Comparison of ENCODE assay signal across 11 cellular contexts in genomic region chr9:121354141-121354540, GRCh38. TPM values are rescaled to one million over a fixed set of nuclear protein-coding genes. Genes with fewer than 3 reads are reported as not detected.
DNase-seq lines count a peak whose midpoint lies in the region; ATAC-seq, FAIRE-seq and TF ChIP-seq lines count a peak whose summit lies in the region.
"Had no signal": no experiment of that assay in that cellular context is flagged by ENCODE, and none has a peak within 500 bp of the region (broad histone marks: within the 10 kb centered on the region; RNA-seq: fewer than 3 reads in every experiment).

No MANE protein-coding gene starts in this region.

- H3K4me3 Mint-ChIP-seq in GM23338 (no peak overlapping the region), immature natural killer cell (peak overlapping the region; percentile 67 to 87 (median 82))
- H3K4me3 Mint-ChIP-seq in activated T-helper 1 cell treated with anti-CD3 and anti-CD28 coated beads, Interleukin-12 subunit alpha, Interleukin-12 subunit beta, Interleukin-2, Interleukin-4 antibody, amounts not matched to agents 30 ng/mL and 10 ng/mL and 1 ng/mL, durations not matched to agents 14 hours and 24 hours and 36 hours = peak overlapping the region; percentile 11
- H3K4me3 Mint-ChIP-seq in stimulated activated naive CD8-positive, alpha-beta T cell treated with anti-CD3 and anti-CD28 coated beads, Interleukin-15, amount 100 ng/mL, for 72 hours = peak overlapping the region in 1 of 2 donors; percentile 31

- TF ChIP-seq CTCF in GM23338 (conservative IDR thresholded peaks at IDR 0.05; ENCODE audit: low read depth in 2 of 2) = no peak

- no peaks in the 10 kb centered on the region; the same call in 1 of the 2 replicates for H4K20me1 ChIP-seq in GM23338 (replicated peaks; ENCODE audit: insufficient read depth)

- no peak for DNase-seq in GM23338 (ENCODE audit: low spot score)
- DNase-seq in activated T-helper 1 cell treated with anti-CD3 and anti-CD28 coated beads, Interleukin-12 subunit alpha, Interleukin-12 subunit beta, Interleukin-2, Interleukin-4 antibody, amounts not matched to agents 30 ng/mL and 10 ng/mL and 1 ng/mL, durations not matched to agents 14 hours and 24 hours and 36 hours (ENCODE audit: low spot score) = no peak
- no peak for DNase-seq in immature natural killer cell
- no peak for DNase-seq in stimulated activated naive CD8-positive, alpha-beta T cell treated with anti-CD3 and anti-CD28 coated beads, Interleukin-15, amount 100 ng/mL, for 72 hours
- no peak for DNase-seq in anterior cingulate cortex (lab: John Stamatoyannopoulos, UW)
- DNase-seq in ecto neural progenitor cell (ENCODE audit: low spot score) = no peak
- DNase-seq in urothelium cell line (ENCODE audit: low spot score) = no peak
- DNase-seq: NCI-H774 had no signal

- H3K4me1 Mint-ChIP-seq in GM23338 (peaks cover 13% of the 10 kb centered on the region), immature natural killer cell (peaks cover 89 to 99% of the 10 kb centered on the region in 2 donors)
- peaks cover 75% of the 10 kb centered on the region for H3K4me1 Mint-ChIP-seq in activated T-helper 1 cell treated with anti-CD3 and anti-CD28 coated beads, Interleukin-12 subunit alpha, Interleukin-12 subunit beta, Interleukin-2, Interleukin-4 antibody, amounts not matched to agents 30 ng/mL and 10 ng/mL and 1 ng/mL, durations not matched to agents 14 hours and 24 hours and 36 hours (ENCODE audit: low read depth)
- H3K4me1 Mint-ChIP-seq in stimulated activated naive CD8-positive, alpha-beta T cell treated with anti-CD3 and anti-CD28 coated beads, Interleukin-15, amount 100 ng/mL, for 72 hours = peaks cover 42% of the 10 kb centered on the region

- H3K4me2 ChIP-seq in GM23338 = no peak overlapping the region

- peak overlapping the region; percentile 16; the same call in 1 of the 2 replicates for H3K27ac ChIP-seq in GM23338 (ENCODE audit: low read depth)

- no peak overlapping the region for H2AFZ ChIP-seq in GM23338

- H3K9me3 Mint-ChIP-seq in GM23338 (no peaks in the 10 kb centered on the region), immature natural killer cell (no peaks in the 10 kb centered on the region)
- H3K9me3 Mint-ChIP-seq in activated T-helper 1 cell treated with anti-CD3 and anti-CD28 coated beads, Interleukin-12 subunit alpha, Interleukin-12 subunit beta, Interleukin-2, Interleukin-4 antibody, amounts not matched to agents 30 ng/mL and 10 ng/mL and 1 ng/mL, durations not matched to agents 14 hours and 24 hours and 36 hours = no peaks in the 10 kb centered on the region
- no peaks in the 10 kb centered on the region for H3K9me3 Mint-ChIP-seq in stimulated activated naive CD8-positive, alpha-beta T cell treated with anti-CD3 and anti-CD28 coated beads, Interleukin-15, amount 100 ng/mL, for 72 hours

- H3K27me3 Mint-ChIP-seq in GM23338 (ENCODE audit: insufficient read depth, low read depth, poor library complexity) = no peaks in the 10 kb centered on the region
- no peaks in the 10 kb centered on the region for H3K27me3 Mint-ChIP-seq in activated T-helper 1 cell treated with anti-CD3 and anti-CD28 coated beads, Interleukin-12 subunit alpha, Interleukin-12 subunit beta, Interleukin-2, Interleukin-4 antibody, amounts not matched to agents 30 ng/mL and 10 ng/mL and 1 ng/mL, durations not matched to agents 14 hours and 24 hours and 36 hours (ENCODE audit: insufficient read depth)
- peaks cover 2 to 9% (median 8%) of the 10 kb centered on the region in 3 donors for H3K27me3 Mint-ChIP-seq in immature natural killer cell (ENCODE audit: low read depth in 3 of 3)
- H3K27me3 Mint-ChIP-seq in stimulated activated naive CD8-positive, alpha-beta T cell treated with anti-CD3 and anti-CD28 coated beads, Interleukin-15, amount 100 ng/mL, for 72 hours = no peaks in the 10 kb centered on the region

- H3K79me2 ChIP-seq in GM23338 (replicated peaks; ENCODE audit: insufficient read depth) = no peaks in the 10 kb centered on the region

- H3K36me3 Mint-ChIP-seq in GM23338 (ENCODE audit: low read depth) = no peaks in the 10 kb centered on the region
- H3K36me3 Mint-ChIP-seq in activated T-helper 1 cell treated with anti-CD3 and anti-CD28 coated beads, Interleukin-12 subunit alpha, Interleukin-12 subunit beta, Interleukin-2, Interleukin-4 antibody, amounts not matched to agents 30 ng/mL and 10 ng/mL and 1 ng/mL, durations not matched to agents 14 hours and 24 hours and 36 hours (ENCODE audit: low read depth) = peaks cover 40% of the 10 kb centered on the region
- H3K36me3 Mint-ChIP-seq in immature natural killer cell = peaks cover 31 to 48% (median 38%) of the 10 kb centered on the region in 3 donors

- H3K9me2 ChIP-seq in GM23338 (ENCODE audit: insufficient read depth) = no peaks in the 10 kb centered on the region

- peaks cover 15% of the 10 kb centered on the region for H3K4me1 ChIP-seq in GM23338 (ENCODE audit: insufficient read depth)

- no peaks in the 10 kb centered on the region for H3F3A ChIP-seq in GM23338 (replicated peaks; ENCODE audit: low read depth)

- ATAC-seq in GM23338 = no peak
- peak; percentile 22 for ATAC-seq in stimulated activated naive CD8-positive, alpha-beta T cell treated with anti-CD3 and anti-CD28 coated beads, Interleukin-15, amount 100 ng/mL, for 72 hours
- ATAC-seq in GM18517 (IDR thresholded peaks at IDR 0.05; ENCODE audit: unreplicated experiment) = no peak

- H3K4me3 ChIP-seq in GM23338 = no peak overlapping the region

- H3K27me3 ChIP-seq in GM23338 (ENCODE audit: insufficient read depth) = no peaks in the 10 kb centered on the region

- FAIRE-seq in urothelium cell line (lab: Jason Lieb, UNC) = no peak
- FAIRE-seq: H54, islet of Langerhans had no signal

- intact Hi-C loops in activated T-helper 1 cell treated with anti-CD3 and anti-CD28 coated beads, Interleukin-12 subunit alpha, Interleukin-12 subunit beta, Interleukin-2, Interleukin-4 antibody, amounts not matched to agents 30 ng/mL and 10 ng/mL and 1 ng/mL, durations not matched to agents 14 hours and 24 hours and 36 hours (cut with micrococcal nuclease) = loop anchor here (5.0 to 10.0 kb wide), 2 partner anchors 429 to 662 kb away; partner anchors contain the start of gene TRAF1

- H3K27ac Mint-ChIP-seq in GM23338 = no peak overlapping the region
- peak overlapping the region; percentile 73 for H3K27ac Mint-ChIP-seq in activated T-helper 1 cell treated with anti-CD3 and anti-CD28 coated beads, Interleukin-12 subunit alpha, Interleukin-12 subunit beta, Interleukin-2, Interleukin-4 antibody, amounts not matched to agents 30 ng/mL and 10 ng/mL and 1 ng/mL, durations not matched to agents 14 hours and 24 hours and 36 hours
- H3K27ac Mint-ChIP-seq in immature natural killer cell = peak overlapping the region; percentile 73 to 95 (median 90)
- peak overlapping the region; percentile 69 to 87 for H3K27ac Mint-ChIP-seq in stimulated activated naive CD8-positive, alpha-beta T cell treated with anti-CD3 and anti-CD28 coated beads, Interleukin-15, amount 100 ng/mL, for 72 hours

- H3K36me3 ChIP-seq in GM23338 (ENCODE audit: insufficient read depth) = no peaks in the 10 kb centered on the region

TF ChIP-seq in GM23338, 12 proteins besides CTCF, POLR2A, EP300 and RAD21 (continues in another document):
- no peak for TF ChIP-seq NANOG (IDR thresholded peaks at IDR 0.05; ENCODE audit: borderline replicate concordance)
- TF ChIP-seq STAT1 (IDR thresholded peaks at IDR 0.05; ENCODE audit: unreplicated experiment) = no peak
- no peak for TF ChIP-seq JUNB (IDR thresholded peaks at IDR 0.05; ENCODE audit: unreplicated experiment)
- TF ChIP-seq CREB1 (CRISPR knock-in tag; IDR thresholded peaks at IDR 0.05; ENCODE audit: low read depth) = no peak
- no peak for TF ChIP-seq REST (IDR thresholded peaks at IDR 0.05; ENCODE audit: unreplicated experiment)
- no peak for TF ChIP-seq EZH2phosphoT487 (IDR thresholded peaks at IDR 0.05; ENCODE audit: unreplicated experiment)

RNA-seq across cellular contexts. Expression of gene STOM, which starts 15.9 kb away (rescaled TPM):
- total RNA-seq in GM23338 (2014; rRNA removed; shearing (Covaris generic)) = 51.1 and 61.0 TPM in 2 replicates
- 29.4 and 30.4 TPM in 2 replicates for polyA plus RNA-seq in GM23338 (2016; fragmentation: Nextera tagmentation; extraction: Ambion mirVana)
- total RNA-seq in activated T-helper 1 cell treated with anti-CD3 and anti-CD28 coated beads, Interleukin-12 subunit alpha, Interleukin-12 subunit beta, Interleukin-2, Interleukin-4 antibody, amounts not matched to agents 30 ng/mL and 10 ng/mL and 1 ng/mL, durations not matched to agents 14 hours and 24 hours and 36 hours = 51.1 and 51.7 TPM in 2 replicates
- polyA plus RNA-seq in immature natural killer cell = 100 to 1,000 TPM; 472 to 632 (median 495) TPM
